ENCODE assay signal across 8 cellular contexts in genomic region chr19:40576585-40577451, GRCh38. TPM values are rescaled to one million over a fixed set of nuclear protein-coding genes. Genes with fewer than 3 reads are reported as not detected.
DNase-seq lines count a peak whose midpoint lies in the region; ATAC-seq and TF ChIP-seq lines count a peak whose summit lies in the region.

Gene SHKBP1 (plus strand): TSS chr19:40576873. CDS start chr19:40576900, 27 bp downstream.

- H3K36me3 ChIP-seq in BJ (ENCODE audit: control insufficient read depth, insufficient read depth, low read length), result peaks cover 6% of the 10 kb centered on the region
- no peaks in the 10 kb centered on the region for H3K36me3 ChIP-seq in colonic mucosa

- no peaks in the 10 kb centered on the region for H3K4me1 ChIP-seq in colonic mucosa

- peak; percentile 94 for ATAC-seq in GM19324 (IDR thresholded peaks at IDR 0.05; ENCODE audit: low FRiP score, unreplicated experiment)
- peak; percentile 84 for ATAC-seq in HG03469 (IDR thresholded peaks at IDR 0.05; ENCODE audit: unreplicated experiment)

- no peaks in the 10 kb centered on the region for H3K27me3 Mint-ChIP-seq in activated CD4-positive, alpha-beta T cell treated with anti-CD3 and anti-CD28 coated beads, Interleukin-2, amount 10 ng/mL, durations not matched to agents 24 days and 14 days

- H3K36me3 Mint-ChIP-seq in activated CD4-positive, alpha-beta T cell treated with anti-CD3 and anti-CD28 coated beads, Interleukin-2, amount 10 ng/mL, durations not matched to agents 24 days and 14 days (ENCODE audit: low read depth), result peaks cover 27% of the 10 kb centered on the region

- peak within 1 kb of the TSS; percentile 94 for H3K4me3 ChIP-seq in BJ (ENCODE audit: low read depth, low read length)
- H3K4me3 ChIP-seq in colonic mucosa, result peak within 1 kb of the TSS; percentile 80

- H3K4me1 Mint-ChIP-seq in activated CD4-positive, alpha-beta T cell treated with anti-CD3 and anti-CD28 coated beads, Interleukin-2, amount 10 ng/mL, durations not matched to agents 24 days and 14 days, result peaks cover 16% of the 10 kb centered on the region

- no peaks in the 10 kb centered on the region for H3K9me3 ChIP-seq in colonic mucosa

- TF ChIP-seq CTCF in BJ (IDR thresholded peaks at IDR 0.05; ENCODE audit: insufficient read depth, low read depth, low read length) (no peak), colonic mucosa (IDR thresholded peaks at IDR 0.05) (no peak)

- peak within 1 kb of the TSS; percentile 82 for H3K27ac Mint-ChIP-seq in activated CD4-positive, alpha-beta T cell treated with anti-CD3 and anti-CD28 coated beads, Interleukin-2, amount 10 ng/mL, durations not matched to agents 24 days and 14 days

- peak; percentile 62 for DNase-seq in BJ (ENCODE audit: low read depth)
- DNase-seq in NCI-H526 (lab: John Stamatoyannopoulos, UW), result peak; percentile 90 to 97
- DNase-seq in activated CD4-positive, alpha-beta T cell treated with anti-CD3 and anti-CD28 coated beads, Interleukin-2, amount 10 ng/mL, durations not matched to agents 24 days and 14 days, result peak; percentile 98
- DNase-seq in colonic mucosa, result peak; percentile 97
- peak; percentile 98 for DNase-seq in left kidney (ENCODE audit: low read depth, low spot score)
- peak; percentile 93 for DNase-seq in stimulated activated CD4-positive, alpha-beta T cell treated with anti-CD3 and anti-CD28 coated beads, Interleukin-1b, Interleukin-23, amount 100 ng/mL, for 48 hours

- CTCF ChIA-PET in BJ (lab: Yijun Ruan, JAX), result no interaction called here

- POLR2A ChIA-PET in BJ (lab: Charles Lee), result no interaction called here

- intact Hi-C loops in activated CD4-positive, alpha-beta T cell treated with anti-CD3 and anti-CD28 coated beads, Interleukin-2, amount 10 ng/mL, durations not matched to agents 24 days and 14 days (cut with micrococcal nuclease), result loop anchor here (2.0 kb wide), 1 partner anchor 28 kb away; no protein-coding TSS in a partner anchor
- intact Hi-C loops in colonic mucosa (cut with DNase I), result no loop called here

- peak within 1 kb of the TSS; percentile 66 for H3K27ac ChIP-seq in colonic mucosa

- H3K27me3 ChIP-seq in BJ (ENCODE audit: control insufficient read depth, insufficient read depth, low read length) (no peaks in the 10 kb centered on the region), colonic mucosa (no peaks in the 10 kb centered on the region)

- peak within 1 kb of the TSS; percentile 73 to 85 for H3K9ac ChIP-seq in colonic mucosa (ENCODE audit: low read depth in 2 of 2, low read length in 2 of 2)

- peak within 1 kb of the TSS; percentile 86 for H3K4me3 Mint-ChIP-seq in activated CD4-positive, alpha-beta T cell treated with anti-CD3 and anti-CD28 coated beads, Interleukin-2, amount 10 ng/mL, durations not matched to agents 24 days and 14 days

- no peaks in the 10 kb centered on the region for H3K9me3 Mint-ChIP-seq in activated CD4-positive, alpha-beta T cell treated with anti-CD3 and anti-CD28 coated beads, Interleukin-2, amount 10 ng/mL, durations not matched to agents 24 days and 14 days

RNA-seq across cellular contexts. Expression of gene SHKBP1, which starts in this region (rescaled TPM):
- 35.5 and 59.0 TPM in 2 replicates for polyA plus RNA-seq in BJ (2011; rRNA removed)
- polyA minus RNA-seq in BJ (2011; rRNA and poly(A)+ RNA removed), result 46.6 and 74.8 TPM in 2 replicates
- 111 and 113 TPM in 2 replicates for total RNA-seq in activated CD4-positive, alpha-beta T cell treated with anti-CD3 and anti-CD28 coated beads, Interleukin-2, amount 10 ng/mL, durations not matched to agents 24 days and 14 days
- total RNA-seq in colonic mucosa, result 10 to 100 TPM; 53.6 to 87.8 TPM

Comparison
In these comparisons a context has a peak if more than half of its experiments do, and no peak if none do; other contexts are left out.
1. Peak in every context shown above with its lines: DNase-seq, ATAC-seq, H3K4me3 ChIP-seq and H3K27ac ChIP-seq.